ENCODE assay signal across 8 cellular contexts in the genomic region with DNA sequence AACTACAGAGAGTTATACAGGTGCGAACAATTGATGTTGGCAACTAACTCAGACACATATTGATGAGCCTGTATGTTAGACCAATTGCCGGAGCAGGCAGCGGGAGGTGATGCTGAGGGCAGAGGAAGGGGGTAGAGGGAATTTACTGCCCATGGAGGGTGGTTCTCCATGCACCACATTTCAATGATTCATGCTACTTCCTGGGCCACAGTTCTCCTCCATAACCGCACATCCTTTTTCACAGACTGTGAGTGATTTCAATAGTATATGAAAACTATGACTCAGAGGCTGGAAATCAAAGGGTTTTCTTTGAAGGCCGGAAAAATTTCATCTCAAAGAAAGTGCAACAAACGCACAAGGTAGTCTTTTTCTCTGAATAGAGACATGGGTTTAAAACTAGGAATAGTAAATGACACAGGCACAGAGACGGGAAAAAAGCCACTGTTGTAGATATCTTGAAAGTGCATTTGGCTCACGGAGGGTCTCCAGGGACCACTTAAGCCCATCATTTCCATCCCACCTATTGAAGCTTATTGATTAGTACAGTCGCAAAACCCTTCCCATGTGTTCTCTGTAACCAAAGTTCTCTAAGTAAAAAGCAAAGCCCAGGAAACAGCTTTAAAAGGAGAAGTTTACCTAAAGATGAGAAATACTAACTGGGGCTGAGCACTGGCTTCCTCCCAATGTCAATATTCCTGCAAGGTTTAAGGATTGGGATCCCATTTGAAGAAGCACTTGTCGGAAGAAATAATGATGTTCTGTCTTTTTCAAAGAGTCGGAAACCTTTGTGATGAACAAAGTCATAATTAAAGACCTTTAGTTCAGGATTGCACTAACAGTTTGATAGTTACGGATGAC. TPM values are rescaled to one million over a fixed set of nuclear protein-coding genes. Genes with fewer than 3 reads are reported as not detected.
DNase-seq lines count a peak whose midpoint lies in the region; ATAC-seq and TF ChIP-seq lines count a peak whose summit lies in the region.

No MANE protein-coding gene starts in this region.

- H3K9me3 ChIP-seq in heart left ventricle: no peaks in the 10 kb centered on the region
- peaks cover 1% of the 10 kb centered on the region; the same call in 1 of the 2 replicates for H3K9me3 ChIP-seq in SJCRH30 (replicated peaks)
- no peaks in the 10 kb centered on the region for H3K9me3 ChIP-seq in neuron (ENCODE audit: low read length)

- DNase-seq in heart left ventricle (no peak), Right ventricle myocardium superior (no peak), SJCRH30 (no peak), NCI-H510A treated with DMSO at 0.1 percent for 48 hours (lab: John Stamatoyannopoulos, UW) (no peak), NCI-H446 (lab: John Stamatoyannopoulos, UW) (no peak)

- 85 to 91% (median 88%) methylated on average over 12 of the region's 12 CpGs for WGBS in heart left ventricle, 4 donors

- TF ChIP-seq CTCF in heart left ventricle (IDR thresholded peaks at IDR 0.05): no peak

- H3K4me3 ChIP-seq in heart left ventricle (no peak overlapping the region), SJCRH30 (no peak overlapping the region), neuron (ENCODE audit: low read length) (no peak overlapping the region)

- peaks cover 1% of the 10 kb centered on the region for H3K9me3 Mint-ChIP-seq in activated naive CD4-positive, alpha-beta T cell treated with anti-CD3 and anti-CD28 coated beads, Interleukin-2, amount 50 U/mL, for 24 hours

- H3K36me3 ChIP-seq in heart left ventricle (no peaks in the 10 kb centered on the region), SJCRH30 (no peaks in the 10 kb centered on the region), neuron (ENCODE audit: insufficient read depth, low read length) (no peaks in the 10 kb centered on the region)

- H2AFZ ChIP-seq in neuron (ENCODE audit: low read depth, low read length): peak overlapping the region; percentile 27

- H3K4me3 Mint-ChIP-seq in activated naive CD4-positive, alpha-beta T cell treated with anti-CD3 and anti-CD28 coated beads, Interleukin-2, amount 50 U/mL, for 24 hours: peak overlapping the region; percentile 70

- no peaks in the 10 kb centered on the region for H3K36me3 Mint-ChIP-seq in activated naive CD4-positive, alpha-beta T cell treated with anti-CD3 and anti-CD28 coated beads, Interleukin-2, amount 50 U/mL, for 24 hours

- H3K27ac ChIP-seq in heart left ventricle (peak overlapping the region in 1 of 12 donors; percentile 47), SJCRH30 (peak overlapping the region; percentile 21)

- intact Hi-C loops in heart left ventricle (cut with DNase I): no loop called here
- intact Hi-C loops in Right ventricle myocardium superior (cut with DNase I): no loop called here

- ATAC-seq in heart left ventricle: peak in 3 of 4 donors; percentile 36 to 64 (median 46)
- no peak for ATAC-seq in Right ventricle myocardium superior (ENCODE audit: poor library complexity)
- no peak for ATAC-seq in GM18505 (IDR thresholded peaks at IDR 0.05; ENCODE audit: unreplicated experiment)

- TF ChIP-seq POLR2A in heart left ventricle (IDR thresholded peaks at IDR 0.05) (no peak), GM18505 (IDR thresholded peaks at IDR 0.05; ENCODE audit: borderline replicate concordance, extremely low read depth, insufficient read depth, insufficient read length) (no peak)

- peaks cover 0 to 37% (median 0%) of the 10 kb centered on the region in 12 donors for H3K4me1 ChIP-seq in heart left ventricle
- peaks cover 3% of the 10 kb centered on the region; the same call in 1 of the 2 replicates for H3K4me1 ChIP-seq in SJCRH30
- no peaks in the 10 kb centered on the region for H3K4me1 ChIP-seq in neuron (ENCODE audit: insufficient read depth, low read length)

- H3K4me1 Mint-ChIP-seq in activated naive CD4-positive, alpha-beta T cell treated with anti-CD3 and anti-CD28 coated beads, Interleukin-2, amount 50 U/mL, for 24 hours: peaks cover 74% of the 10 kb centered on the region

- H3K27me3 ChIP-seq in heart left ventricle (no peaks in the 10 kb centered on the region), SJCRH30 (no peaks in the 10 kb centered on the region), neuron (ENCODE audit: insufficient read depth, low read length) (no peaks in the 10 kb centered on the region)

- H3K27me3 Mint-ChIP-seq in activated naive CD4-positive, alpha-beta T cell treated with anti-CD3 and anti-CD28 coated beads, Interleukin-2, amount 50 U/mL, for 24 hours: no peaks in the 10 kb centered on the region

- H3K27ac Mint-ChIP-seq in activated naive CD4-positive, alpha-beta T cell treated with anti-CD3 and anti-CD28 coated beads, Interleukin-2, amount 50 U/mL, for 24 hours: peak overlapping the region; percentile 81

RNA-seq across cellular contexts. Expression of a gene that starts 28.0 kb away (rescaled TPM):
- 10 to 100 TPM in 7 of 9 donors, 1 to 10 TPM in 2; 6.5 to 47.6 (median 19.0) TPM for total RNA-seq in heart left ventricle
- 10 to 100 TPM in 1 of 2 donors, 1 to 10 TPM in 1; 7.5 to 29.2 TPM for polyA plus RNA-seq in heart left ventricle
- 8.4 TPM for total RNA-seq in Right ventricle myocardium superior
- total RNA-seq in SJCRH30 (2014; rRNA removed; shearing (Covaris generic)): 45.1 and 50.0 TPM in 2 replicates

RNA-seq across cellular contexts. Expression of a gene that starts 48.7 kb away (rescaled TPM):
- total RNA-seq in heart left ventricle (under 1 TPM in 4 of 9 donors, not detected in 5; 0.11 to 0.48 (median 0.19) TPM), Right ventricle myocardium superior (0.13 TPM)
- under 1 TPM; 0.08 to 0.11 TPM for polyA plus RNA-seq in heart left ventricle
- 0.13 TPM in 1 of 2 replicates, not detected in the other for total RNA-seq in SJCRH30 (2014; rRNA removed; shearing (Covaris generic))

Comparison
In these comparisons a context has a peak if more than half of its experiments do, and no peak if none do; other contexts are left out.
1. ATAC-seq: peak in heart left ventricle (3 of 4); none in Right ventricle myocardium superior (single experiment) and GM18505 (single experiment).